Comparison of ENCODE assay signal across 27 cellular contexts in the genomic region with DNA sequence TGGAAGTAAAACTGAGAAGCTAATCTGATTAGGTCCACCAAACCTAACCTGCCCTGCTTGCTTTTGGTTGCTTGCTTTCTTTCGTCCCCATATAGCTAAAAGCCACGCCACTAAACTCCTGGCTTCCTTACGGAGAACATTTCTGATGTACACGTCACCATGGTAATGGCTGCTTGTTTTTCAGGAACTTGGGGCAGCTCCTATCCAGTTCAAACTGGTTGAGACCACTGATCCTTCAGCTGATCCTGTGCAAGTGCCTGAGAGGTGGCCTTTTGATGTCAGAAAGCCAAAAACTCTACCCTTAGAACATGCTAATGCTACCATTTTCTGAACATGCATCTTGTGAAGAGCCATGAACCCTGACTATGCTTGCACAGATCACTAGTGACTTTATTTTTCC. TPM values are rescaled to one million over a fixed set of nuclear protein-coding genes. Genes with fewer than 3 reads are reported as not detected.
"Had no signal": no experiment of that assay in that cellular context is flagged by ENCODE, and none has a peak within 500 bp of the region (broad histone marks: within the 10 kb centered on the region; RNA-seq: fewer than 3 reads in every experiment).

No MANE protein-coding gene starts in this region.

- DNase-seq: activated CD4-positive, alpha-beta memory T cell treated with anti-CD3 and anti-CD28 coated beads for 36 hours; activated CD4-positive, alpha-beta T cell treated with anti-CD3 and anti-CD28 coated beads, Interleukin-2, amount 10 ng/mL, durations not matched to agents 7 days and 5 days; activated CD4-positive, CD25-positive, alpha-beta regulatory T cell; activated CD8-positive, alpha-beta memory T cell treated with anti-CD3 and anti-CD28 coated beads for 24 hours; activated effector memory CD4-positive, alpha-beta T cell treated with anti-CD3 and anti-CD28 coated beads, Interleukin-2, amount 50 U/mL, for 16 hours; activated naive CD4-positive, alpha-beta T cell treated with Interleukin-2 at 50 U/mL for 16 hours; activated naive CD8-positive, alpha-beta T cell treated with anti-CD3 and anti-CD28 coated beads, Interleukin-2, amount 50 U/mL, for 24 hours; activated T-cell treated with anti-CD3 and anti-CD28 coated beads, Interleukin-2, amount 50 U/mL, for 4 hours; amniotic stem cell; MG63; NCI-H1092; NCI-H1417; NCI-H1930; NCI-H2171; NCI-H226; NCI-H526 treated with DMSO at 0.1 percent for 48 hours; NCI-H82; RPMI8226; SJCRH30; SK-N-SH; T-helper 1 cell had no signal

- H3K27ac Mint-ChIP-seq: activated CD4-positive, alpha-beta memory T cell treated with anti-CD3 and anti-CD28 coated beads for 36 hours; activated CD4-positive, alpha-beta T cell treated with anti-CD3 and anti-CD28 coated beads, Interleukin-2, amount 10 ng/mL, durations not matched to agents 7 days and 5 days; activated naive CD4-positive, alpha-beta T cell treated with anti-CD3 and anti-CD28 coated beads, Interleukin-2, amount 50 U/mL, for 72 hours; activated naive CD8-positive, alpha-beta T cell treated with anti-CD3 and anti-CD28 coated beads, Interleukin-2, amount 50 U/mL, for 24 hours; brain had no signal

- H3K4me3 Mint-ChIP-seq: activated CD4-positive, alpha-beta memory T cell treated with anti-CD3 and anti-CD28 coated beads for 36 hours; activated CD4-positive, alpha-beta T cell treated with anti-CD3 and anti-CD28 coated beads, Interleukin-2, amount 10 ng/mL, durations not matched to agents 7 days and 5 days; activated naive CD8-positive, alpha-beta T cell treated with anti-CD3 and anti-CD28 coated beads, Interleukin-2, amount 50 U/mL, for 24 hours; activated T-cell treated with anti-CD3 and anti-CD28 coated beads, Interleukin-2, amount 50 U/mL, for 4 hours; brain; central memory CD8-positive, alpha-beta T cell had no signal

- H3K27ac ChIP-seq: SJCRH30, VCaP had no signal

- H3K4me1 Mint-ChIP-seq: activated CD4-positive, alpha-beta T cell treated with anti-CD3 and anti-CD28 coated beads, Interleukin-2, amount 10 ng/mL, durations not matched to agents 7 days and 5 days; activated naive CD8-positive, alpha-beta T cell treated with anti-CD3 and anti-CD28 coated beads, Interleukin-2, amount 50 U/mL, for 24 hours; brain; central memory CD8-positive, alpha-beta T cell had no signal

- H3K27me3 Mint-ChIP-seq: activated CD4-positive, alpha-beta T cell treated with anti-CD3 and anti-CD28 coated beads, Interleukin-2, amount 10 ng/mL, durations not matched to agents 7 days and 5 days had no signal

- ATAC-seq: activated naive CD4-positive, alpha-beta T cell treated with anti-CD3 and anti-CD28 coated beads, Interleukin-2, amount 50 U/mL, for 72 hours; activated naive CD8-positive, alpha-beta T cell treated with anti-CD3 and anti-CD28 coated beads, Interleukin-2, amount 50 U/mL, for 24 hours; activated T-cell treated with anti-CD3 and anti-CD28 coated beads, Interleukin-2, amount 50 U/mL, for 4 hours; Panc1; Right ventricle myocardium inferior had no signal

- H3K36me3 Mint-ChIP-seq: activated CD4-positive, alpha-beta memory T cell treated with anti-CD3 and anti-CD28 coated beads for 36 hours; activated naive CD4-positive, alpha-beta T cell treated with anti-CD3 and anti-CD28 coated beads, Interleukin-2, amount 50 U/mL, for 72 hours; brain had no signal

- H3K9me3 Mint-ChIP-seq: activated CD4-positive, alpha-beta T cell treated with anti-CD3 and anti-CD28 coated beads, Interleukin-2, amount 10 ng/mL, durations not matched to agents 7 days and 5 days; activated naive CD4-positive, alpha-beta T cell treated with anti-CD3 and anti-CD28 coated beads, Interleukin-2, amount 50 U/mL, for 72 hours; activated naive CD8-positive, alpha-beta T cell treated with anti-CD3 and anti-CD28 coated beads, Interleukin-2, amount 50 U/mL, for 24 hours; central memory CD8-positive, alpha-beta T cell had no signal

RNA-seq across cellular contexts. Expression of a gene that starts 14.4 kb away (rescaled TPM):
- polyA plus RNA-seq: SK-N-SH had no signal

RNA-seq across cellular contexts. Expression of a gene that starts 16.1 kb away (rescaled TPM):
- polyA plus RNA-seq: SK-N-SH had no signal

RNA-seq across cellular contexts. Expression of a gene that starts 20.0 kb away (rescaled TPM):
- polyA plus RNA-seq: SK-N-SH had no signal
